12 cellular contexts compared by ENCODE assay signal in genomic region chr9:98708933-98709911, GRCh38. TPM values are rescaled to one million over a fixed set of nuclear protein-coding genes. Genes with fewer than 3 reads are reported as not detected.
DNase-seq lines count a peak whose midpoint lies in the region; ATAC-seq and TF ChIP-seq lines count a peak whose summit lies in the region.
"Had no signal": no experiment of that assay in that cellular context is flagged by ENCODE, and none has a peak within 500 bp of the region (broad histone marks: within the 10 kb centered on the region; RNA-seq: fewer than 3 reads in every experiment).

Gene GABBR2, minus strand, starts transcription at chr9:98708935. Its CDS starts 198 bp downstream, at chr9:98708737.

- no peaks in the 10 kb centered on the region for H3K9me2 ChIP-seq in PC-3 (replicated peaks; ENCODE audit: low read length)

- H3K79me2 ChIP-seq in PC-3 (ENCODE audit: low read length) = no peaks in the 10 kb centered on the region

- H3F3A ChIP-seq in PC-3 (ENCODE audit: low read length, unreplicated experiment) = no peaks in the 10 kb centered on the region

- ATAC-seq in PC-3 (no peak), gastrocnemius medialis (no peak)
- ATAC-seq: HCT116 had no signal

- H3K9me3 Mint-ChIP-seq in glutamatergic neuron (ENCODE audit: unreplicated experiment) = peaks cover 13% of the 10 kb centered on the region

- TF ChIP-seq CTCF in PC-3 (conservative IDR thresholded peaks at IDR 0.05; ENCODE audit: low read depth, low read length) (no peak), glutamatergic neuron (IDR thresholded peaks at IDR 0.05; ENCODE audit: partially characterized antibody, unreplicated experiment) (no peak), gastrocnemius medialis (IDR thresholded peaks at IDR 0.05 in 4 of 5, conservative IDR thresholded peaks at IDR 0.05 in 1 of 5) (no peak)

- peak within 1 kb of the TSS; percentile 60 for H3K4me3 ChIP-seq in PC-3 (ENCODE audit: low read length)
- peak within 1 kb of the TSS in 3 of 4 donors; percentile 25 to 39 (median 33) for H3K4me3 ChIP-seq in gastrocnemius medialis

- peaks cover 17% of the 10 kb centered on the region for H3K27me3 Mint-ChIP-seq in glutamatergic neuron (ENCODE audit: unreplicated experiment)

- H3K27ac Mint-ChIP-seq in glutamatergic neuron (ENCODE audit: unreplicated experiment) = peak within 1 kb of the TSS; percentile 59

- H3K9ac ChIP-seq in PC-3 (ENCODE audit: low read length) = no peak within 1 kb of the TSS

- H3K4me1 Mint-ChIP-seq in glutamatergic neuron (ENCODE audit: low read depth, unreplicated experiment) = peaks cover 15% of the 10 kb centered on the region

- no TSS peak for BruUV-seq in PC-3 (replicated peaks; lab: Mats Ljungman, UMichigan)

- CTCF ChIA-PET in PC-3 (lab: Charles Lee) = no interaction called here

- no peaks in the 10 kb centered on the region for H4K20me1 ChIP-seq in PC-3 (ENCODE audit: low read length)

- peaks cover 30% of the 10 kb centered on the region for H3K27me3 ChIP-seq in PC-3 (ENCODE audit: low read length)
- peaks cover 45 to 51% (median 50%) of the 10 kb centered on the region in 3 donors for H3K27me3 ChIP-seq in gastrocnemius medialis

- H2AFZ ChIP-seq in PC-3 (ENCODE audit: low read length) = 0 out of 2 replicates have a peak within 1 kb of the TSS, but pooled peaks have one; percentile 73

- in situ Hi-C loops in gastrocnemius medialis (cut with MboI; ENCODE audit: low sequenced_read_pairs in 4 of 4) = no loop called here

- H3K4me1 ChIP-seq in PC-3 (ENCODE audit: insufficient read depth, low read length) (no peaks in the 10 kb centered on the region), gastrocnemius medialis (peaks cover 0 to 11% of the 10 kb centered on the region in 2 donors)
- H3K4me1 ChIP-seq: adrenal gland, BE2C had no signal

- DNase-seq in NCI-H2081 (lab: John Stamatoyannopoulos, UW) (peak; percentile 31 to 38), NCI-H2081 treated with DMSO at 0.1 percent for 48 hours (lab: John Stamatoyannopoulos, UW) (no peak), PC-3 (no peak), glutamatergic neuron (peak; percentile 72), gastrocnemius medialis (no peak), NCI-H128 (lab: John Stamatoyannopoulos, UW; ENCODE audit: unreplicated experiment) (no peak), CD1c-positive myeloid dendritic cell (ENCODE audit: extremely low spot score) (no peak), hepatic stellate cell (ENCODE audit: low spot score) (no peak)
- DNase-seq: BE2C had no signal

- H3K36me3 ChIP-seq in PC-3 (ENCODE audit: low read depth, low read length) = no peaks in the 10 kb centered on the region
- no peaks in the 10 kb centered on the region for H3K36me3 ChIP-seq in gastrocnemius medialis
- H3K36me3 ChIP-seq: adrenal gland, BE2C had no signal

- H3K9me3 ChIP-seq in PC-3 (ENCODE audit: low read length) (no peaks in the 10 kb centered on the region), gastrocnemius medialis (no peaks in the 10 kb centered on the region)
- H3K9me3 ChIP-seq: adrenal gland, BE2C had no signal

- POLR2A ChIA-PET in PC-3 (lab: Charles Lee; ENCODE audit: unreplicated experiment) = no interaction called here

- intact Hi-C loops in PC-3 (cut with micrococcal nuclease) (loop anchor here (5.0 to 10.0 kb wide), 2 partner anchors 52 to 154 kb away; no protein-coding TSS in a partner anchor), gastrocnemius medialis (cut with DNase I; ENCODE audit: low total_unique reads) (no loop called here)

- peak within 1 kb of the TSS; percentile 91 for H3K4me2 ChIP-seq in PC-3 (ENCODE audit: low read length)

- peaks cover 6% of the 10 kb centered on the region for H3K36me3 Mint-ChIP-seq in glutamatergic neuron (ENCODE audit: unreplicated experiment)

- TF ChIP-seq POLR2A in gastrocnemius medialis (IDR thresholded peaks at IDR 0.05) = no peak

- peak within 1 kb of the TSS; percentile 86 for H3K4me3 Mint-ChIP-seq in glutamatergic neuron (ENCODE audit: unreplicated experiment)

- no peak within 1 kb of the TSS for H3K27ac ChIP-seq in PC-3 (ENCODE audit: low read length)
- H3K27ac ChIP-seq in gastrocnemius medialis = no peak within 1 kb of the TSS
- H3K27ac ChIP-seq: adrenal gland had no signal

RNA-seq across cellular contexts. Expression of gene GABBR2, which starts in this region (rescaled TPM):
- total RNA-seq in PC-3 (2014; rRNA removed) = 0.44 and 1.7 TPM in 2 replicates
- total RNA-seq in glutamatergic neuron (ENCODE audit: unreplicated experiment) = 116 TPM
- total RNA-seq in gastrocnemius medialis = under 1 TPM in 2 of 4 donors, not detected in 2; 0.46 to 0.80 TPM
- total RNA-seq: renal cortical epithelial cell had no signal

Comparison
In these comparisons a context has a peak if more than half of its experiments do, and no peak if none do; other contexts are left out.
1. RNA of gene GABBR2 (total RNA-seq): 116 TPM in glutamatergic neuron (single experiment); 0.46 to 0.80 TPM in gastrocnemius medialis and 0.44 to 1.7 TPM in PC-3; every median in the first group is over 10 times any median in the second.
2. DNase-seq: peak in NCI-H2081 (2 of 2) and glutamatergic neuron (single experiment); none in NCI-H2081 treated with DMSO at 0.1 percent for 48 hours (single experiment), PC-3 (single experiment), gastrocnemius medialis (0 of 2), NCI-H128 (single experiment), CD1c-positive myeloid dendritic cell (single experiment) and hepatic stellate cell (single experiment).